ENCODE assay signal across 28 cellular contexts in the genomic region with DNA sequence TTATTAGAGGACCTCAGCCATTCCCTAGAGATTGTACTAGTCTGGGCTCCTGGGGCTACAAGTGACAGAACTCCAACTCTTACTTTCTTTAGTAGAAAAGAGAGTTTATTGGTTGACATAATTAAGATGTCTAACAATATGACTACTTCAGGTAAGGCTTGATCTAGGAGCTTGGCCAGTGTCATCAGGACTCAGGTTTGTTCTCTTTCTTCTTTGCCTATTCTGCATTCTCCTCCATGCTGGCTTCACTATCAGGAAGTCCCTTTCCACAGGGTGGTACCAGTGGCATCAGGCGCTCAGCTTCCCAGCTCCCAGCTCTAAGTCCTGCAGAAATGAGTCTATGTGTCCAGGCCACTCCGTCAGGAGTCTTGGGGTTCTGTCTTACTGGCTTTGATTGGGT.
"Had no signal": no experiment of that assay in that cellular context is flagged by ENCODE, and none has a peak within 500 bp of the region (broad histone marks: within the 10 kb centered on the region; RNA-seq: fewer than 3 reads in every experiment).

No MANE protein-coding gene starts in this region.

- H3K4me1 ChIP-seq: colonic mucosa, esophagus muscularis mucosa, esophagus squamous epithelium, foreskin keratinocyte, gastrocnemius medialis, gastroesophageal sphincter, heart left ventricle, heart right ventricle had no signal

- FAIRE-seq: colon, endometrium, endothelial cell of umbilical vein, frontal cortex had no signal

- H3K9me3 ChIP-seq: colonic mucosa, esophagus squamous epithelium, gastrocnemius medialis had no signal

- H3K27ac ChIP-seq: colonic mucosa, coronary artery, dorsolateral prefrontal cortex, epithelial cell of prostate, esophagus muscularis mucosa, esophagus squamous epithelium, foreskin keratinocyte, gastrocnemius medialis, gastroesophageal sphincter, heart left ventricle, heart right ventricle had no signal

- H3K36me3 ChIP-seq: colonic mucosa, esophagus muscularis mucosa, esophagus squamous epithelium, gastrocnemius medialis, gastroesophageal sphincter, heart left ventricle, heart right ventricle had no signal

- H3K27me3 ChIP-seq: colonic mucosa, foreskin keratinocyte, gastrocnemius medialis, heart left ventricle, heart right ventricle had no signal

- ATAC-seq: effector memory CD8-positive, alpha-beta T cell; esophagus mucosa; foreskin keratinocyte; gastrocnemius medialis; gastroesophageal sphincter; heart left ventricle; heart right ventricle had no signal

- H3K4me3 ChIP-seq: colonic mucosa, coronary artery, dorsolateral prefrontal cortex, esophagus muscularis mucosa, esophagus squamous epithelium, gastrocnemius medialis, gastroesophageal sphincter, heart left ventricle, heart right ventricle had no signal

- DNase-seq: colonic mucosa; cortex of kidney; dermis blood vessel endothelial cell; dorsolateral prefrontal cortex; effector CD4-positive, alpha-beta T cell; effector CD8-positive, alpha-beta T cell; effector memory CD4-positive, alpha-beta T cell; effector memory CD8-positive, alpha-beta T cell; endodermal cell; erythroblast; esophagus squamous epithelium; foreskin fibroblast; foreskin keratinocyte; foreskin melanocyte; gastrocnemius medialis; glutamatergic neuron; head of caudate nucleus; heart left ventricle; heart right ventricle had no signal
